ENCODE assay signal across 13 cellular contexts in the genomic region with DNA sequence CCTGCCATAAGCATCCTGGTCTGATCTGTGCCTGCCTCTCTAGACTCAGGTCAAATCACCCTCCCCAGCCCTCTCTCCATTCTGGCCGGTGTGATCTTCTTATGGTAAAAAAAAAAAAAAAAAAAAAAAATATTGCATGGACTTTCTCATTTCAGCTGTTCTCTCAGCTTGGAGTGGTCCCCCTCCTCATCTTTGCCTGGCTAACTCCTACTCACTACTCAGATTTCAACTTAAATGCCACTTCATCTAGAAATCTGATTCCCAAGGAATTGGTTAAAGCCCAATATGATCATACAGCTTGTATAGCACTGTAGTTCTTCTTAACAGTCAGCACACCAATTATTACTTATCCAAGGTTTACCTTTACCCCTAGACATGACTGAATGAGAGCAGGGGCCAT.
A peak's percentile ranks its signal among the peaks of the same experiment; 100 is the strongest.
DNase-seq lines count a peak whose midpoint lies in the region; FAIRE-seq and TF ChIP-seq lines count a peak whose summit lies in the region.
"Had no signal": no experiment of that assay in that cellular context is flagged by ENCODE, and none has a peak within 500 bp of the region (broad histone marks: within the 10 kb centered on the region; RNA-seq: fewer than 3 reads in every experiment).

No MANE protein-coding gene starts in this region.

- CTCF ChIA-PET in PC-9 (lab: Charles Lee) = interaction anchor here (0.9 to 2.0 kb wide), 2 partner anchors 50 to 103 kb away, joined by 4 to 5 read pairs; no protein-coding TSS in a partner anchor

- H3K4me2 ChIP-seq in PC-9 = peak overlapping the region; percentile 36

- TF ChIP-seq CTCF in PC-9 (conservative IDR thresholded peaks at IDR 0.05) (no peak), D721Med (IDR thresholded peaks at IDR 0.05; ENCODE audit: insufficient read depth, missing control alignments) (no peak)

- H3K79me2 ChIP-seq in PC-9 (ENCODE audit: low read depth) = no peaks in the 10 kb centered on the region

- no peaks in the 10 kb centered on the region for H3K36me3 ChIP-seq in PC-9 (ENCODE audit: low read depth)

- peaks cover 6% of the 10 kb centered on the region; the same call in 1 of the 2 replicates for H3K9me3 ChIP-seq in PC-9 (ENCODE audit: insufficient read depth, low read depth)
- H3K9me3 ChIP-seq: psoas muscle had no signal

- H3K4me1 ChIP-seq in PC-9 (replicated peaks; ENCODE audit: insufficient read depth) = peaks cover 56% of the 10 kb centered on the region
- H3K4me1 ChIP-seq: psoas muscle had no signal

- H3K27ac ChIP-seq in PC-9 = peak overlapping the region; percentile 98
- peak overlapping the region; percentile 79 for H3K27ac ChIP-seq in epithelial cell of prostate
- peak overlapping the region in 17 of 21 experiments; percentile 5 to 78 (median 54) for H3K27ac ChIP-seq in skin epidermis
- H3K27ac ChIP-seq: C4-2B, psoas muscle had no signal

- DNase-seq in HCEC 1CT (peak; percentile 15), PC-9 (no peak), epithelial cell of prostate (ENCODE audit: low read depth, low spot score) (no peak), D721Med (ENCODE audit: insufficient read length, low spot score) (no peak), T1000 (lab: John Stamatoyannopoulos, UW) (no peak), posterior vena cava (ENCODE audit: low spot score) (no peak)
- DNase-seq: activated CD4-positive, CD25-positive, alpha-beta regulatory T cell treated with anti-CD3 and anti-CD28 coated beads, Interleukin-2, amount 50 U/mL, for 72 hours; activated T-cell treated with anti-CD3 and anti-CD28 coated beads for 4 hours; amygdala; psoas muscle had no signal

- H3K27me3 ChIP-seq in PC-9 (ENCODE audit: insufficient read depth, low read depth) = no peaks in the 10 kb centered on the region

- H3K9me2 ChIP-seq in PC-9 (ENCODE audit: insufficient read depth) = peaks cover 4% of the 10 kb centered on the region; the same call in 1 of the 2 replicates

- no peak for FAIRE-seq in D721Med (lab: Jason Lieb, UNC)
- FAIRE-seq: G401.6 had no signal

- POLR2A ChIA-PET in PC-9 (lab: Charles Lee; ENCODE audit: unreplicated experiment) = interaction anchor here (0.5 to 1.1 kb wide), 8 partner anchors 20 to 807 kb away, joined by 3 to 48 read pairs (median 6); partner anchors contain the start of genes CARMIL1 and KIAA0319

- H3K4me3 ChIP-seq in PC-9 = no peak overlapping the region
- no peak overlapping the region for H3K4me3 ChIP-seq in skin epidermis
- H3K4me3 ChIP-seq: psoas muscle had no signal

- H4K20me1 ChIP-seq in PC-9 (ENCODE audit: insufficient read depth) = no peaks in the 10 kb centered on the region

- no TSS peak for BruUV-seq in PC-9 (replicated peaks; lab: Mats Ljungman, UMichigan)

- H2AFZ ChIP-seq in PC-9 = no peak overlapping the region

- intact Hi-C loops in PC-9 (cut with micrococcal nuclease; ENCODE audit: unreplicated experiment) = loop anchor here (5.0 to 10.0 kb wide), 2 partner anchors 98 to 516 kb away; no protein-coding TSS in a partner anchor
- intact Hi-C loops in posterior vena cava (cut with DNase I) = no loop called here

- peaks cover 39% of the 10 kb centered on the region for H3F3A ChIP-seq in PC-9 (ENCODE audit: insufficient read depth, low read depth)
